12 cellular contexts compared by ENCODE assay signal in the genomic region with DNA sequence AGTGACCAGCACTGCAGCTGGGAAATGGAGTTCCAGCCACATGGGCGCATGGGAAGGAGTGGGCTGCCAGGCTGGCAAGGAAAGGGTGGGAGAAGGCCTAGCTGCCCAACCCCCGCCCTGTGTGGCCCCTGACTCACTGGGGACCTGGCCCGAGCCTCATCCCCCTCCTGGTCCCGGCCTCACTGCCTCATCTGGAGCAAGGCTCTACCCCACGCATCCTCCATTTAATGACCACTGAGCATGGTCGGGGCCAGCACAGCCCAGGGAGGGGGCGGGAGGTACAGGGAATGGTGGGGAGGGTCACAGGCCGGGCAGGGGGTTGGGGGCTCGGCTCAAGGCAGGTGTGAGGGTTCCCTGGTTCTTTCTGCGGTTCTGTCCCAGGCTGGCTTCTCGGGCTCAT. TPM values are rescaled to one million over a fixed set of nuclear protein-coding genes. Genes with fewer than 3 reads are reported as not detected.
"Had no signal": no experiment of that assay in that cellular context is flagged by ENCODE, and none has a peak within 500 bp of the region (broad histone marks: within the 10 kb centered on the region; RNA-seq: fewer than 3 reads in every experiment).

No MANE protein-coding gene starts in this region.

- DNase-seq: activated CD4-positive, alpha-beta T cell treated with anti-CD3 and anti-CD28 coated beads, Interleukin-2, amount 10 ng/mL, durations not matched to agents 24 days and 14 days; activated naive CD4-positive, alpha-beta T cell treated with anti-CD3 and anti-CD28 coated beads for 36 hours; activated T-cell treated with anti-CD3 and anti-CD28 coated beads for 4 hours; caudate nucleus; effector CD8-positive, alpha-beta T cell had no signal

- ATAC-seq: activated T-helper 17 cell treated with anti-CD3 and anti-CD28 coated beads, Interleukin-2, amount 50 U/mL, for 72 hours; gastroesophageal sphincter had no signal

- H3K36me3 ChIP-seq: gastroesophageal sphincter had no signal

- H3K4me3 ChIP-seq: coronary artery, gastroesophageal sphincter had no signal

- H3K27me3 ChIP-seq: gastroesophageal sphincter had no signal

- H3K9me3 ChIP-seq: gastroesophageal sphincter had no signal

RNA-seq across cellular contexts. Expression of a gene that starts 16.1 kb away (rescaled TPM):
- total RNA-seq: natural killer cell treated with Interleukin-12 subunit alpha and Interleukin-12 subunit beta and Interleukin-15 and Interleukin-18, amount 100 ng/mL, for 72 hours had no signal

RNA-seq across cellular contexts. Expression of a gene that starts 45.6 kb away (rescaled TPM):
- total RNA-seq: activated CD4-positive, alpha-beta T cell treated with anti-CD3 and anti-CD28 coated beads, Interleukin-2, amount 10 ng/mL, durations not matched to agents 24 days and 14 days; activated CD8-positive, alpha-beta memory T cell treated with anti-CD3 and anti-CD28 coated beads for 36 hours; activated naive CD4-positive, alpha-beta T cell treated with anti-CD3 and anti-CD28 coated beads for 36 hours; activated T-helper 17 cell treated with anti-CD3 and anti-CD28 coated beads, Interleukin-2, amount 50 U/mL, for 72 hours; natural killer cell treated with Interleukin-12 subunit alpha and Interleukin-12 subunit beta and Interleukin-15 and Interleukin-18, amount 100 ng/mL, for 72 hours; osteoblast; SK-MEL-5 had no signal
